ENCODE assay signal across 9 cellular contexts in genomic region chr1:23613191-23614126, GRCh38. TPM values are rescaled to one million over a fixed set of nuclear protein-coding genes. Genes with fewer than 3 reads are reported as not detected.
DNase-seq lines count a peak whose midpoint lies in the region; ATAC-seq lines count a peak whose summit lies in the region.
"Had no signal": no experiment of that assay in that cellular context is flagged by ENCODE, and none has a peak within 500 bp of the region (broad histone marks: within the 10 kb centered on the region; RNA-seq: fewer than 3 reads in every experiment).

No MANE protein-coding gene starts in this region.

- H3K27ac ChIP-seq in CD4-positive, CD25-positive, alpha-beta regulatory T cell (ENCODE audit: insufficient read depth, low read length, poor library complexity, severe bottlenecking), result peak overlapping the region; percentile 78
- H3K27ac ChIP-seq in substantia nigra (ENCODE audit: low read depth, low read length, poor library complexity, severe bottlenecking), result no peak overlapping the region
- H3K27ac ChIP-seq: thyroid gland had no signal

- peaks cover 3% of the 10 kb centered on the region for H3K36me3 Mint-ChIP-seq in CD4-positive, CD25-positive, alpha-beta regulatory T cell
- H3K36me3 Mint-ChIP-seq in T-helper 17 cell (ENCODE audit: low read depth), result no peaks in the 10 kb centered on the region
- H3K36me3 Mint-ChIP-seq in effector memory CD8-positive, alpha-beta T cell (ENCODE audit: insufficient read depth), result peaks cover 7% of the 10 kb centered on the region
- H3K36me3 Mint-ChIP-seq in immature natural killer cell, result no peaks in the 10 kb centered on the region

- no peaks in the 10 kb centered on the region for H3K27me3 Mint-ChIP-seq in CD4-positive, CD25-positive, alpha-beta regulatory T cell
- H3K27me3 Mint-ChIP-seq in T-helper 17 cell (no peaks in the 10 kb centered on the region), immature natural killer cell (ENCODE audit: low read depth in 3 of 3) (peaks cover 3 to 16% (median 7%) of the 10 kb centered on the region in 3 donors)
- no peaks in the 10 kb centered on the region for H3K27me3 Mint-ChIP-seq in effector memory CD8-positive, alpha-beta T cell

- H3K36me3 ChIP-seq in CD4-positive, CD25-positive, alpha-beta regulatory T cell (ENCODE audit: control insufficient read depth, insufficient read depth, low read length), result no peaks in the 10 kb centered on the region
- H3K36me3 ChIP-seq: thyroid gland had no signal

- H3K4me3 ChIP-seq in CD4-positive, CD25-positive, alpha-beta regulatory T cell (ENCODE audit: low read depth, low read length), result peak overlapping the region; percentile 62
- H3K4me3 ChIP-seq: thyroid gland had no signal

- peaks cover 75% of the 10 kb centered on the region for H3K4me1 ChIP-seq in CD4-positive, CD25-positive, alpha-beta regulatory T cell (ENCODE audit: control insufficient read depth, insufficient read depth, low read length, poor library complexity, severe bottlenecking)
- H3K4me1 ChIP-seq: thyroid gland had no signal

- no peaks in the 10 kb centered on the region for H3K9me3 ChIP-seq in CD4-positive, CD25-positive, alpha-beta regulatory T cell (ENCODE audit: control insufficient read depth in 2 of 2, low read length in 2 of 2)
- no peaks in the 10 kb centered on the region for H3K9me3 ChIP-seq in T-helper 17 cell (ENCODE audit: control insufficient read depth, low read length, poor library complexity, severe bottlenecking)
- H3K9me3 ChIP-seq: thyroid gland had no signal

- peak overlapping the region; percentile 89 to 99 (median 96) for H3K27ac Mint-ChIP-seq in CD4-positive, CD25-positive, alpha-beta regulatory T cell
- H3K27ac Mint-ChIP-seq in T-helper 17 cell (peak overlapping the region; percentile 95), immature natural killer cell (no peak overlapping the region)
- peak overlapping the region; percentile 79 to 86 for H3K27ac Mint-ChIP-seq in effector memory CD8-positive, alpha-beta T cell

- peaks cover 32 to 86% (median 69%) of the 10 kb centered on the region in 4 donors for H3K4me1 Mint-ChIP-seq in CD4-positive, CD25-positive, alpha-beta regulatory T cell
- H3K4me1 Mint-ChIP-seq in T-helper 17 cell, result peaks cover 64% of the 10 kb centered on the region
- peaks cover 34 to 39% of the 10 kb centered on the region in 2 donors for H3K4me1 Mint-ChIP-seq in effector memory CD8-positive, alpha-beta T cell (ENCODE audit: low read depth in 2 of 2)
- H3K4me1 Mint-ChIP-seq in immature natural killer cell, result peaks cover 0 to 2% of the 10 kb centered on the region in 2 donors

- H3K27me3 ChIP-seq in CD4-positive, CD25-positive, alpha-beta regulatory T cell (ENCODE audit: control insufficient read depth, insufficient read depth, low read length), result no peaks in the 10 kb centered on the region
- H3K27me3 ChIP-seq: thyroid gland had no signal

- ATAC-seq in CD4-positive, CD25-positive, alpha-beta regulatory T cell (ENCODE audit: low read depth in 2 of 2), result peak; percentile 46 to 66
- ATAC-seq in GM19023 (IDR thresholded peaks at IDR 0.05; ENCODE audit: unreplicated experiment), result peak; percentile 45
- peak; percentile 45 for ATAC-seq in T-helper 17 cell
- peak; percentile 87 for ATAC-seq in effector memory CD8-positive, alpha-beta T cell (replicated peaks)

- H3K9me3 Mint-ChIP-seq in CD4-positive, CD25-positive, alpha-beta regulatory T cell, result no peaks in the 10 kb centered on the region
- no peaks in the 10 kb centered on the region for H3K9me3 Mint-ChIP-seq in effector memory CD8-positive, alpha-beta T cell
- H3K9me3 Mint-ChIP-seq in immature natural killer cell, result no peaks in the 10 kb centered on the region

- peak in 2 of 3 donors; percentile 63 to 89 for DNase-seq in CD4-positive, CD25-positive, alpha-beta regulatory T cell
- DNase-seq in T-helper 17 cell (no peak), immature natural killer cell (no peak), NCI-H1105 treated with DMSO at 0.1 percent for 48 hours (lab: John Stamatoyannopoulos, UW) (no peak), substantia nigra (lab: John Stamatoyannopoulos, UW) (no peak), islet precursor cell (no peak)
- peak in 2 of 3 experiments; percentile 32 to 35 for DNase-seq in effector memory CD8-positive, alpha-beta T cell
- DNase-seq: thyroid gland had no signal

- H3K4me3 Mint-ChIP-seq in CD4-positive, CD25-positive, alpha-beta regulatory T cell, result peak overlapping the region; percentile 66 to 88 (median 82)
- H3K4me3 Mint-ChIP-seq in T-helper 17 cell, result peak overlapping the region; percentile 78
- peak overlapping the region; percentile 21 to 53 for H3K4me3 Mint-ChIP-seq in effector memory CD8-positive, alpha-beta T cell
- H3K4me3 Mint-ChIP-seq in immature natural killer cell, result no peak overlapping the region

RNA-seq across cellular contexts. Expression of gene ID3, which starts 54.2 kb away (rescaled TPM):
- total RNA-seq in CD4-positive, CD25-positive, alpha-beta regulatory T cell, result 51.1 TPM
- 10 to 100 TPM; 35.9 to 56.9 (median 48.0) TPM for polyA plus RNA-seq in CD4-positive, CD25-positive, alpha-beta regulatory T cell
- total RNA-seq in T-helper 17 cell, result 10 to 100 TPM in 1 of 2 donors, 1 to 10 TPM in 1; 8.6 to 10.7 TPM
- 1 to 10 TPM in 1 of 3 donors, under 1 TPM in 1, not detected in 1; 0.28 to 2.5 TPM for polyA plus RNA-seq in immature natural killer cell

Comparison
In these comparisons a context has a peak if more than half of its experiments do, and no peak if none do; other contexts are left out.
1. DNase-seq: peak in CD4-positive, CD25-positive, alpha-beta regulatory T cell (2 of 3) and effector memory CD8-positive, alpha-beta T cell (2 of 3); none in T-helper 17 cell (0 of 3), immature natural killer cell (0 of 3), NCI-H1105 treated with DMSO at 0.1 percent for 48 hours (single experiment), substantia nigra (0 of 49) and islet precursor cell (single experiment).
2. H3K27ac Mint-ChIP-seq: peak in CD4-positive, CD25-positive, alpha-beta regulatory T cell (3 of 3), T-helper 17 cell (single experiment) and effector memory CD8-positive, alpha-beta T cell (2 of 2); none in immature natural killer cell (0 of 6).
3. H3K4me3 Mint-ChIP-seq: peak in CD4-positive, CD25-positive, alpha-beta regulatory T cell (4 of 4), T-helper 17 cell (single experiment) and effector memory CD8-positive, alpha-beta T cell (2 of 2); none in immature natural killer cell (0 of 5).
4. Peak in every context shown above with its lines, with median percentiles within 50 percentile points of each other: ATAC-seq.